In genomic region chr3:185112186-185112585, GRCh38 we compare ENCODE assay signal across 37 cellular contexts. TPM values are rescaled to one million over a fixed set of nuclear protein-coding genes. Genes with fewer than 3 reads are reported as not detected.
"Had no signal": no experiment of that assay in that cellular context is flagged by ENCODE, and none has a peak within 500 bp of the region (broad histone marks: within the 10 kb centered on the region; RNA-seq: fewer than 3 reads in every experiment).

No MANE protein-coding gene starts in this region.

- H3K4me3 ChIP-seq: MG63 had no signal

- H3K36me3 ChIP-seq: MG63 had no signal

- DNase-seq: Karpas-422, Kasumi-1, MG63, MM.1S, MV-4-11, NCI-H1048, NCI-H1092, NCI-H1092 treated with DMSO at 0.1 percent for 48 hours, NCI-H1105, NCI-H1105 treated with DMSO at 0.1 percent for 48 hours, NCI-H1417, NCI-H1417 treated with DMSO at 0.1 percent for 48 hours, NCI-H1436, NCI-H1436 treated with DMSO at 0.1 percent for 48 hours, NCI-H146, NCI-H1694, NCI-H1694 treated with DMSO at 0.1 percent for 48 hours, NCI-H187, NCI-H187 treated with DMSO at 0.1 percent for 48 hours, NCI-H1930, NCI-H2029, NCI-H2029 treated with DMSO at 0.1 percent for 48 hours, NCI-H2081, NCI-H2081 treated with DMSO at 0.1 percent for 48 hours, NCI-H2107, NCI-H2171, NCI-H2171 treated with DMSO at 0.1 percent for 48 hours, NCI-H2227 treated with DMSO at 0.1 percent for 48 hours, NCI-H226, NCI-H345, NCI-H446, NCI-H446 treated with DMSO at 0.1 percent for 48 hours, NCI-H510A, NCI-H510A treated with DMSO at 0.1 percent for 48 hours had no signal

- H3K9me3 ChIP-seq: MG63 had no signal

RNA-seq across cellular contexts. Expression of gene C3orf70, which starts 40.7 kb away (rescaled TPM):
- total RNA-seq: M059J, MCF 10A, NCI-H460 had no signal
